1 cellular context compared by ENCODE assay signal in the genomic region with DNA sequence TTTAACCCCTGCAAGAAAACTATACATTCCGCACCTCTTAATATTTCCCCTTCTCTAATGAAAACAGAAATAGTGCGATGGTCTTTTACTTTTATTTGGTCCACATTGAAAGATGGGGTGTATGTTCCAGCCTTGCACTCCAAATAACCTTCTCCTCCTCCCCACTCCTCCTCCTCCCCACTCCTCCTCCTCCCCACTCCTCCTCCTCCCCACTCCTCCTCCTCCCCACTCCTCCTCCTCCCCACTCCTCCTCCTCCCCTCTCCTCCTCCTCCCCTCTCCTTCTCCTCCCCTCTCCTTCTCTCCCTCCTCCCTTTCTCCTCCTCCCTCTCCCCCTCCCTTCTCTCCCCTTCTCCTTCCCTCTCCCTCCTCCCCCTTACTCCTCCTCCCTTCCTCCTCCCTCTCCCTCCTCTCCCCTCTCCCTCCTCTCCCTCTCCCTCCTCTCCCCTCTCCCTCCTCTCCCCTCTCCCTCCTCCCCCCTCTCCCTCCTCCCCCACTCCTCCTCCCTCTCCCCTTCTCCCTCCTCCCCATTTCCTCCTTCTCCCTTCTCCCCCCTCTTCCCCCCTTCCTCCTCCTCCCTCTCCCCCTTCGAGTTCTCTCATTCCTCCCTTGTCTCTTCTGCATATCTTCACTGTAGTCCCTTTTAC.
TF ChIP-seq lines count a peak whose summit lies in the region.

No MANE protein-coding gene starts in this region.

TF ChIP-seq in GM23338, 12 proteins besides CTCF, POLR2A, EP300 and RAD21 (continued from another document):
- TF ChIP-seq, protein P1, sequence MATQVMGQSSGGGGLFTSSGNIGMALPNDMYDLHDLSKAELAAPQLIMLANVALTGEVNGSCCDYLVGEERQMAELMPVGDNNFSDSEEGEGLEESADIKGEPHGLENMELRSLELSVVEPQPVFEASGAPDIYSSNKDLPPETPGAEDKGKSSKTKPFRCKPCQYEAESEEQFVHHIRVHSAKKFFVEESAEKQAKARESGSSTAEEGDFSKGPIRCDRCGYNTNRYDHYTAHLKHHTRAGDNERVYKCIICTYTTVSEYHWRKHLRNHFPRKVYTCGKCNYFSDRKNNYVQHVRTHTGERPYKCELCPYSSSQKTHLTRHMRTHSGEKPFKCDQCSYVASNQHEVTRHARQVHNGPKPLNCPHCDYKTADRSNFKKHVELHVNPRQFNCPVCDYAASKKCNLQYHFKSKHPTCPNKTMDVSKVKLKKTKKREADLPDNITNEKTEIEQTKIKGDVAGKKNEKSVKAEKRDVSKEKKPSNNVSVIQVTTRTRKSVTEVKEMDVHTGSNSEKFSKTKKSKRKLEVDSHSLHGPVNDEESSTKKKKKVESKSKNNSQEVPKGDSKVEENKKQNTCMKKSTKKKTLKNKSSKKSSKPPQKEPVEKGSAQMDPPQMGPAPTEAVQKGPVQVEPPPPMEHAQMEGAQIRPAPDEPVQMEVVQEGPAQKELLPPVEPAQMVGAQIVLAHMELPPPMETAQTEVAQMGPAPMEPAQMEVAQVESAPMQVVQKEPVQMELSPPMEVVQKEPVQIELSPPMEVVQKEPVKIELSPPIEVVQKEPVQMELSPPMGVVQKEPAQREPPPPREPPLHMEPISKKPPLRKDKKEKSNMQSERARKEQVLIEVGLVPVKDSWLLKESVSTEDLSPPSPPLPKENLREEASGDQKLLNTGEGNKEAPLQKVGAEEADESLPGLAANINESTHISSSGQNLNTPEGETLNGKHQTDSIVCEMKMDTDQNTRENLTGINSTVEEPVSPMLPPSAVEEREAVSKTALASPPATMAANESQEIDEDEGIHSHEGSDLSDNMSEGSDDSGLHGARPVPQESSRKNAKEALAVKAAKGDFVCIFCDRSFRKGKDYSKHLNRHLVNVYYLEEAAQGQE (IDR thresholded peaks at IDR 0.05; ENCODE audit: unreplicated experiment): no peak
- TF ChIP-seq, protein P2, sequence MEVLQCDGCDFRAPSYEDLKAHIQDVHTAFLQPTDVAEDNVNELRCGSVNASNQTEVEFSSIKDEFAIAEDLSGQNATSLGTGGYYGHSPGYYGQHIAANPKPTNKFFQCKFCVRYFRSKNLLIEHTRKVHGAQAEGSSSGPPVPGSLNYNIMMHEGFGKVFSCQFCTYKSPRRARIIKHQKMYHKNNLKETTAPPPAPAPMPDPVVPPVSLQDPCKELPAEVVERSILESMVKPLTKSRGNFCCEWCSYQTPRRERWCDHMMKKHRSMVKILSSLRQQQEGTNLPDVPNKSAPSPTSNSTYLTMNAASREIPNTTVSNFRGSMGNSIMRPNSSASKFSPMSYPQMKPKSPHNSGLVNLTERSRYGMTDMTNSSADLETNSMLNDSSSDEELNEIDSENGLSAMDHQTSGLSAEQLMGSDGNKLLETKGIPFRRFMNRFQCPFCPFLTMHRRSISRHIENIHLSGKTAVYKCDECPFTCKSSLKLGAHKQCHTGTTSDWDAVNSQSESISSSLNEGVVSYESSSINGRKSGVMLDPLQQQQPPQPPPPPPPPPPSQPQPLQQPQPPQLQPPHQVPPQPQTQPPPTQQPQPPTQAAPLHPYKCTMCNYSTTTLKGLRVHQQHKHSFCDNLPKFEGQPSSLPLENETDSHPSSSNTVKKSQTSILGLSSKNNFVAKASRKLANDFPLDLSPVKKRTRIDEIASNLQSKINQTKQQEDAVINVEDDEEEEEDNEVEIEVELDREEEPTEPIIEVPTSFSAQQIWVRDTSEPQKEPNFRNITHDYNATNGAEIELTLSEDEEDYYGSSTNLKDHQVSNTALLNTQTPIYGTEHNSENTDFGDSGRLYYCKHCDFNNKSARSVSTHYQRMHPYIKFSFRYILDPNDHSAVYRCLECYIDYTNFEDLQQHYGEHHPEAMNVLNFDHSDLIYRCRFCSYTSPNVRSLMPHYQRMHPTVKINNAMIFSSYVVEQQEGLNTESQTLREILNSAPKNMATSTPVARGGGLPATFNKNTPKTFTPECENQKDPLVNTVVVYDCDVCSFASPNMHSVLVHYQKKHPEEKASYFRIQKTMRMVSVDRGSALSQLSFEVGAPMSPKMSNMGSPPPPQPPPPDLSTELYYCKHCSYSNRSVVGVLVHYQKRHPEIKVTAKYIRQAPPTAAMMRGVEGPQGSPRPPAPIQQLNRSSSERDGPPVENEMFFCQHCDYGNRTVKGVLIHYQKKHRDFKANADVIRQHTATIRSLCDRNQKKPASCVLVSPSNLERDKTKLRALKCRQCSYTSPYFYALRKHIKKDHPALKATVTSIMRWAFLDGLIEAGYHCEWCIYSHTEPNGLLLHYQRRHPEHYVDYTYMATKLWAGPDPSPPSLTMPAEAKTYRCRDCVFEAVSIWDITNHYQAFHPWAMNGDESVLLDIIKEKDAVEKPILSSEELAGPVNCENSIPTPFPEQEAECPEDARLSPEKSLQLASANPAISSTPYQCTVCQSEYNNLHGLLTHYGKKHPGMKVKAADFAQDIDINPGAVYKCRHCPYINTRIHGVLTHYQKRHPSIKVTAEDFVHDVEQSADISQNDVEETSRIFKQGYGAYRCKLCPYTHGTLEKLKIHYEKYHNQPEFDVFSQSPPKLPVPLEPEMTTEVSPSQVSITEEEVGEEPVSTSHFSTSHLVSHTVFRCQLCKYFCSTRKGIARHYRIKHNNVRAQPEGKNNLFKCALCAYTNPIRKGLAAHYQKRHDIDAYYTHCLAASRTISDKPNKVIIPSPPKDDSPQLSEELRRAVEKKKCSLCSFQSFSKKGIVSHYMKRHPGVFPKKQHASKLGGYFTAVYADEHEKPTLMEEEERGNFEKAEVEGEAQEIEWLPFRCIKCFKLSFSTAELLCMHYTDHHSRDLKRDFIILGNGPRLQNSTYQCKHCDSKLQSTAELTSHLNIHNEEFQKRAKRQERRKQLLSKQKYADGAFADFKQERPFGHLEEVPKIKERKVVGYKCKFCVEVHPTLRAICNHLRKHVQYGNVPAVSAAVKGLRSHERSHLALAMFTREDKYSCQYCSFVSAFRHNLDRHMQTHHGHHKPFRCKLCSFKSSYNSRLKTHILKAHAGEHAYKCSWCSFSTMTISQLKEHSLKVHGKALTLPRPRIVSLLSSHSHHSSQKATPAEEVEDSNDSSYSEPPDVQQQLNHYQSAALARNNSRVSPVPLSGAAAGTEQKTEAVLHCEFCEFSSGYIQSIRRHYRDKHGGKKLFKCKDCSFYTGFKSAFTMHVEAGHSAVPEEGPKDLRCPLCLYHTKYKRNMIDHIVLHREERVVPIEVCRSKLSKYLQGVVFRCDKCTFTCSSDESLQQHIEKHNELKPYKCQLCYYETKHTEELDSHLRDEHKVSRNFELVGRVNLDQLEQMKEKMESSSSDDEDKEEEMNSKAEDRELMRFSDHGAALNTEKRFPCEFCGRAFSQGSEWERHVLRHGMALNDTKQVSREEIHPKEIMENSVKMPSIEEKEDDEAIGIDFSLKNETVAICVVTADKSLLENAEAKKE (CRISPR knock-in tag; IDR thresholded peaks at IDR 0.05): no peak
- TF ChIP-seq EZH2phosphoT487 (IDR thresholded peaks at IDR 0.05; ENCODE audit: unreplicated experiment): no peak
- no peak for TF ChIP-seq ZNF331 (CRISPR knock-in tag; IDR thresholded peaks at IDR 0.05; ENCODE audit: low read depth)
- TF ChIP-seq JUNB (IDR thresholded peaks at IDR 0.05; ENCODE audit: unreplicated experiment): no peak
- TF ChIP-seq, protein P3, sequence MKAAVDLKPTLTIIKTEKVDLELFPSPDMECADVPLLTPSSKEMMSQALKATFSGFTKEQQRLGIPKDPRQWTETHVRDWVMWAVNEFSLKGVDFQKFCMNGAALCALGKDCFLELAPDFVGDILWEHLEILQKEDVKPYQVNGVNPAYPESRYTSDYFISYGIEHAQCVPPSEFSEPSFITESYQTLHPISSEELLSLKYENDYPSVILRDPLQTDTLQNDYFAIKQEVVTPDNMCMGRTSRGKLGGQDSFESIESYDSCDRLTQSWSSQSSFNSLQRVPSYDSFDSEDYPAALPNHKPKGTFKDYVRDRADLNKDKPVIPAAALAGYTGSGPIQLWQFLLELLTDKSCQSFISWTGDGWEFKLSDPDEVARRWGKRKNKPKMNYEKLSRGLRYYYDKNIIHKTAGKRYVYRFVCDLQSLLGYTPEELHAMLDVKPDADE (IDR thresholded peaks at IDR 0.05): no peak
TF ChIP-seq in GM23338: peak in this region for 0.
